23 cellular contexts compared by ENCODE assay signal in the genomic region with DNA sequence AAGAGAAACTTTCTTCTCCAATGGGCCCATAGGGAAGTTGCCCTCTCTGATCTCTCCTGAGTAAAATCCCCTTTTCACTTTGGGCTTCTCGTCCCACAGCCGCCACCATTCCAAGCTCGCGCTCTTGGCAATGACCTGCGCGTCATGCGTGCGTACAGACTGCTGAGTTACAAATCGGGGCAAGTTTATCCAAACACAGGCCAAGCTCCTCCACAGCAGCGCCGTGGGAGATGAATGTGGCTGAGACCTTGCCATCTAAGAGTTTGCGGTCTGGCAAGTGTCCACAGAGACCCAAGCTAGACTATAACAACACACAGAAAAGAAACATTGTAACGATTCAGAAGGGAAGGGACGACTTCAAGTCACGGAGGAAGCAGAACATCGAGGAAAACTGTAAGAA.
A peak's percentile ranks its signal among the peaks of the same experiment; 100 is the strongest.
DNase-seq lines count a peak whose midpoint lies in the region; ATAC-seq and TF ChIP-seq lines count a peak whose summit lies in the region.
"Had no signal": no experiment of that assay in that cellular context is flagged by ENCODE, and none has a peak within 500 bp of the region (broad histone marks: within the 10 kb centered on the region; RNA-seq: fewer than 3 reads in every experiment).

No MANE protein-coding gene starts in this region.

- no TSS peak for BruUV-seq in MCF 10A (replicated peaks; lab: Mats Ljungman, UMichigan)

- WGBS in hepatocyte (ENCODE audit: low lambda C conversion rate, missing lambda C conversion rate): 85% methylated on average over 16 of the region's 16 CpGs
- WGBS in esophagus muscularis mucosa: 70% methylated on average over 16 of the region's 16 CpGs

- peaks cover 9% of the 10 kb centered on the region for H3K4me1 Mint-ChIP-seq in MCF 10A (ENCODE audit: insufficient read depth, unreplicated experiment)
- peaks cover 17% of the 10 kb centered on the region for H3K4me1 Mint-ChIP-seq in type B pancreatic cell (ENCODE audit: unreplicated experiment)
- H3K4me1 Mint-ChIP-seq: CD4-positive, alpha-beta memory T cell had no signal

- no peaks in the 10 kb centered on the region for H3K36me3 ChIP-seq in hepatocyte (replicated peaks; ENCODE audit: insufficient read depth, low read depth)
- H3K36me3 ChIP-seq in esophagus muscularis mucosa: no peaks in the 10 kb centered on the region
- H3K36me3 ChIP-seq: neural progenitor cell had no signal

- no peaks in the 10 kb centered on the region for H3K9me2 ChIP-seq in hepatocyte (replicated peaks; ENCODE audit: insufficient read depth)

- H3K4me3 Mint-ChIP-seq in MCF 10A (ENCODE audit: unreplicated experiment): peak overlapping the region; percentile 49
- no peak overlapping the region for H3K4me3 Mint-ChIP-seq in type B pancreatic cell
- H3K4me3 Mint-ChIP-seq: CD4-positive, alpha-beta memory T cell; effector memory CD8-positive, alpha-beta T cell; mesothelial cell of epicardium; neural progenitor cell had no signal

- no peak for TF ChIP-seq CTCF in MCF 10A (IDR thresholded peaks at IDR 0.05; ENCODE audit: unreplicated experiment)
- no peak for TF ChIP-seq CTCF in hepatocyte (IDR thresholded peaks at IDR 0.05; ENCODE audit: poor library complexity)
- no peak for TF ChIP-seq CTCF in type B pancreatic cell (conservative IDR thresholded peaks at IDR 0.05)
- TF ChIP-seq CTCF in esophagus muscularis mucosa (IDR thresholded peaks at IDR 0.05): no peak

- H3K4me2 ChIP-seq in hepatocyte: no peak overlapping the region
- H3K4me2 ChIP-seq: neural progenitor cell had no signal

- no peak for TF ChIP-seq POLR2A in esophagus muscularis mucosa (IDR thresholded peaks at IDR 0.05; ENCODE audit: low read depth)

- H3K9me3 Mint-ChIP-seq in MCF 10A (ENCODE audit: unreplicated experiment): no peaks in the 10 kb centered on the region
- no peaks in the 10 kb centered on the region for H3K9me3 Mint-ChIP-seq in type B pancreatic cell
- H3K9me3 Mint-ChIP-seq: CD4-positive, alpha-beta memory T cell; effector memory CD8-positive, alpha-beta T cell; mesothelial cell of epicardium; neural progenitor cell had no signal

- no peaks in the 10 kb centered on the region for H3K27me3 ChIP-seq in hepatocyte
- H3K27me3 ChIP-seq in esophagus muscularis mucosa: no peaks in the 10 kb centered on the region
- H3K27me3 ChIP-seq: neural progenitor cell had no signal

- DNase-seq in M059J (ENCODE audit: low read depth): peak; percentile 72
- peak; percentile 68 for DNase-seq in MCF 10A (ENCODE audit: unreplicated experiment)
- no peak for DNase-seq in hepatocyte (ENCODE audit: low spot score)
- peak; percentile 70 for DNase-seq in stromal cell of bone marrow (ENCODE audit: low read depth)
- DNase-seq in GM03348 (ENCODE audit: low spot score): no peak
- DNase-seq in type B pancreatic cell (ENCODE audit: extremely low spot score, unreplicated experiment): no peak
- no peak for DNase-seq in esophagus muscularis mucosa (ENCODE audit: extremely low spot score)
- DNase-seq: activated CD8-positive, alpha-beta memory T cell treated with anti-CD3 and anti-CD28 coated beads, Interleukin-2, amount 50 U/mL, for 48 hours; activated gamma-delta T cell treated with Interleukin-2 at 50 U/mL for 16 hours; amniotic stem cell; CD4-positive, alpha-beta memory T cell; DMS53; effector memory CD8-positive, alpha-beta T cell; KBM-7; kidney glomerular epithelial cell; NCI-H2029 treated with DMSO at 0.1 percent for 48 hours; NCI-H446 treated with DMSO at 0.1 percent for 48 hours; stimulated activated CD4-positive, alpha-beta T cell treated with anti-CD3 and anti-CD28 coated beads, Interleukin-15, amount 100 ng/mL, for 24 hours had no signal

- H3K27me3 Mint-ChIP-seq in MCF 10A (ENCODE audit: insufficient read depth, unreplicated experiment): no peaks in the 10 kb centered on the region
- no peaks in the 10 kb centered on the region for H3K27me3 Mint-ChIP-seq in type B pancreatic cell
- H3K27me3 Mint-ChIP-seq: CD4-positive, alpha-beta memory T cell; effector memory CD8-positive, alpha-beta T cell had no signal

- peak overlapping the region; percentile 13 for H3K27ac ChIP-seq in hepatocyte
- H3K27ac ChIP-seq in esophagus muscularis mucosa (replicated peaks in 1 of 4): no peak overlapping the region
- H3K27ac ChIP-seq: neural progenitor cell, RWPE1 had no signal

- no peak overlapping the region for H2AFZ ChIP-seq in hepatocyte
- H2AFZ ChIP-seq: neural progenitor cell had no signal

- CTCF ChIA-PET in MCF 10A (lab: Yijun Ruan, JAX): interaction anchor here (0.7 kb wide), 1 partner anchor 390 kb away, joined by 3 read pairs; no protein-coding TSS in a partner anchor

- no peaks in the 10 kb centered on the region for H4K20me1 ChIP-seq in hepatocyte (ENCODE audit: insufficient read depth, poor library complexity, severe bottlenecking)

- H3K9me3 ChIP-seq in hepatocyte (ENCODE audit: low read depth) (no peaks in the 10 kb centered on the region), esophagus muscularis mucosa (no peaks in the 10 kb centered on the region)

- H3K79me2 ChIP-seq in hepatocyte: peaks cover 6% of the 10 kb centered on the region

- H3K4me3 ChIP-seq in hepatocyte: no peak overlapping the region
- no peak overlapping the region for H3K4me3 ChIP-seq in esophagus muscularis mucosa
- H3K4me3 ChIP-seq: neural progenitor cell had no signal

- H3K4me1 ChIP-seq in hepatocyte (ENCODE audit: insufficient read depth): peaks cover 4% of the 10 kb centered on the region
- H3K4me1 ChIP-seq in esophagus muscularis mucosa: no peaks in the 10 kb centered on the region

- H3K36me3 Mint-ChIP-seq in MCF 10A (ENCODE audit: insufficient read depth, unreplicated experiment): peaks cover 4% of the 10 kb centered on the region
- H3K36me3 Mint-ChIP-seq in type B pancreatic cell: no peaks in the 10 kb centered on the region
- H3K36me3 Mint-ChIP-seq: CD4-positive, alpha-beta memory T cell had no signal

- TF ChIP-seq EP300 in esophagus muscularis mucosa (IDR thresholded peaks at IDR 0.05): no peak

- no peak for ATAC-seq in HG02852 (IDR thresholded peaks at IDR 0.05; ENCODE audit: unreplicated experiment)
- ATAC-seq: effector memory CD8-positive, alpha-beta T cell; HCT116 had no signal

- intact Hi-C loops in MCF 10A (cut with micrococcal nuclease): no loop called here
- intact Hi-C loops in esophagus muscularis mucosa (cut with DNase I): no loop called here

- POLR2A ChIA-PET in MCF 10A (lab: Yijun Ruan, JAX): interaction anchor here (1.2 kb wide), 1 partner anchor 16 kb away, joined by 3 read pairs; no protein-coding TSS in a partner anchor

- H3K27ac Mint-ChIP-seq in MCF 10A (ENCODE audit: low read depth, unreplicated experiment): peak overlapping the region; percentile 13
- no peak overlapping the region for H3K27ac Mint-ChIP-seq in type B pancreatic cell
- H3K27ac Mint-ChIP-seq: effector memory CD8-positive, alpha-beta T cell; mesothelial cell of epicardium; neural progenitor cell had no signal

Comparison
In these comparisons a context has a peak if more than half of its experiments do, and no peak if none do; other contexts are left out.
1. DNase-seq: peak in M059J (single experiment), MCF 10A (single experiment) and stromal cell of bone marrow (single experiment); none in hepatocyte (single experiment), GM03348 (single experiment), type B pancreatic cell (single experiment) and esophagus muscularis mucosa (single experiment).